In genomic region chr1:113096493-113096892, GRCh38 we compare ENCODE assay signal across 26 cellular contexts.
"Had no signal": no experiment of that assay in that cellular context is flagged by ENCODE, and none has a peak within 500 bp of the region (broad histone marks: within the 10 kb centered on the region; RNA-seq: fewer than 3 reads in every experiment).

No MANE protein-coding gene starts in this region.

- H3K27ac Mint-ChIP-seq: activated B cell treated with CpG ODN at 0.5 μM for 24 hours; activated CD4-positive, alpha-beta T cell treated with anti-CD3 and anti-CD28 coated beads for 36 hours; activated naive CD4-positive, alpha-beta T cell treated with anti-CD3 and anti-CD28 coated beads, Interleukin-2, amount 50 U/mL, for 24 hours; activated T-helper 1 cell treated with anti-CD3 and anti-CD28 coated beads, Interleukin-12 subunit alpha, Interleukin-12 subunit beta, Interleukin-2, Interleukin-4 antibody, amounts not matched to agents 30 ng/mL and 10 ng/mL and 1 ng/mL, durations not matched to agents 14 hours and 24 hours and 36 hours; endodermal cell; mesothelial cell of epicardium; T-helper 1 cell treated with Interleukin-12 subunit alpha and Interleukin-12 subunit beta and Interleukin-4 antibody, amounts not matched to agents 30 μg/mL and 1 μg/mL, for 36 hours had no signal

- H3K9me3 Mint-ChIP-seq: activated B cell treated with CpG ODN at 0.5 μM for 24 hours; activated naive CD4-positive, alpha-beta T cell treated with anti-CD3 and anti-CD28 coated beads, Interleukin-2, amount 50 U/mL, for 24 hours; activated T-helper 1 cell treated with anti-CD3 and anti-CD28 coated beads, Interleukin-12 subunit alpha, Interleukin-12 subunit beta, Interleukin-2, Interleukin-4 antibody, amounts not matched to agents 30 ng/mL and 10 ng/mL and 1 ng/mL, durations not matched to agents 14 hours and 24 hours and 36 hours; endodermal cell; mesothelial cell of epicardium; naive thymus-derived CD8-positive, alpha-beta T cell; T-helper 1 cell treated with Interleukin-12 subunit alpha and Interleukin-12 subunit beta and Interleukin-4 antibody, amounts not matched to agents 30 μg/mL and 1 μg/mL, for 36 hours had no signal

- H3K4me1 Mint-ChIP-seq: activated B cell treated with CpG ODN at 0.5 μM for 24 hours; activated CD4-positive, alpha-beta T cell treated with anti-CD3 and anti-CD28 coated beads for 36 hours had no signal

- H3K9me3 ChIP-seq: adrenal gland, breast epithelium, gastroesophageal sphincter, heart right ventricle, psoas muscle, right atrium auricular region, suprapubic skin, vagina had no signal

- H3K4me3 Mint-ChIP-seq: activated B cell treated with CpG ODN at 0.5 μM for 24 hours; activated CD4-positive, alpha-beta T cell treated with anti-CD3 and anti-CD28 coated beads for 36 hours; activated naive CD4-positive, alpha-beta T cell treated with anti-CD3 and anti-CD28 coated beads, Interleukin-2, amount 50 U/mL, for 24 hours; activated T-helper 1 cell treated with anti-CD3 and anti-CD28 coated beads, Interleukin-12 subunit alpha, Interleukin-12 subunit beta, Interleukin-2, Interleukin-4 antibody, amounts not matched to agents 30 ng/mL and 10 ng/mL and 1 ng/mL, durations not matched to agents 14 hours and 24 hours and 36 hours; endodermal cell; mesothelial cell of epicardium; naive thymus-derived CD8-positive, alpha-beta T cell; T-helper 1 cell treated with Interleukin-12 subunit alpha and Interleukin-12 subunit beta and Interleukin-4 antibody, amounts not matched to agents 30 μg/mL and 1 μg/mL, for 36 hours had no signal

- H3K4me1 ChIP-seq: adrenal gland, breast epithelium, psoas muscle, suprapubic skin, vagina had no signal

- DNase-seq: activated B cell treated with CpG ODN at 0.5 μM for 24 hours; activated CD4-positive, alpha-beta T cell treated with anti-CD3 and anti-CD28 coated beads for 36 hours; activated CD4-positive, alpha-beta T cell treated with anti-CD3 and anti-CD28 coated beads, Interleukin-2, amount 50 U/mL, for 48 hours; activated gamma-delta T cell treated with Interleukin-2 at 50 U/mL for 16 hours; adrenal gland; endodermal cell; heart right ventricle; naive thymus-derived CD8-positive, alpha-beta T cell; psoas muscle; stimulated activated CD4-positive, alpha-beta T cell treated with anti-CD3 and anti-CD28 coated beads, Interleukin-12 subunit alpha, Interleukin-12 subunit beta, amount 100 ng/mL, for 4 hours; stimulated activated CD4-positive, alpha-beta T cell treated with anti-CD3 and anti-CD28 coated beads, Interleukin-4, amount 100 ng/mL, for 4 hours; stimulated activated naive CD8-positive, alpha-beta T cell treated with anti-CD3 and anti-CD28 coated beads, Interleukin-15, Interleukin-2, amounts not matched to agents 100 U/mL and 50 U/mL, for 24 hours; trophoblast cell had no signal

- H3K27ac ChIP-seq: adrenal gland, breast epithelium, coronary artery, epithelial cell of prostate, gastroesophageal sphincter, psoas muscle, suprapubic skin, vagina had no signal

- H3K27me3 Mint-ChIP-seq: activated B cell treated with CpG ODN at 0.5 μM for 24 hours; activated CD4-positive, alpha-beta T cell treated with anti-CD3 and anti-CD28 coated beads for 36 hours; activated naive CD4-positive, alpha-beta T cell treated with anti-CD3 and anti-CD28 coated beads, Interleukin-2, amount 50 U/mL, for 24 hours; naive thymus-derived CD8-positive, alpha-beta T cell had no signal

- ATAC-seq: activated CD4-positive, alpha-beta T cell treated with anti-CD3 and anti-CD28 coated beads for 36 hours; gastroesophageal sphincter; left lobe of liver; naive thymus-derived CD8-positive, alpha-beta T cell; psoas muscle; stimulated activated naive CD8-positive, alpha-beta T cell treated with anti-CD3 and anti-CD28 coated beads, Interleukin-15, Interleukin-2, amounts not matched to agents 100 U/mL and 50 U/mL, for 24 hours had no signal

- H3K27me3 ChIP-seq: adrenal gland, breast epithelium, gastroesophageal sphincter, heart right ventricle, right atrium auricular region, suprapubic skin, vagina had no signal

- H3K4me3 ChIP-seq: adrenal gland, breast epithelium, coronary artery, gastroesophageal sphincter, heart right ventricle, lung, psoas muscle, right atrium auricular region, suprapubic skin, vagina had no signal
